Comparison of ENCODE assay signal across 13 cellular contexts in the genomic region with DNA sequence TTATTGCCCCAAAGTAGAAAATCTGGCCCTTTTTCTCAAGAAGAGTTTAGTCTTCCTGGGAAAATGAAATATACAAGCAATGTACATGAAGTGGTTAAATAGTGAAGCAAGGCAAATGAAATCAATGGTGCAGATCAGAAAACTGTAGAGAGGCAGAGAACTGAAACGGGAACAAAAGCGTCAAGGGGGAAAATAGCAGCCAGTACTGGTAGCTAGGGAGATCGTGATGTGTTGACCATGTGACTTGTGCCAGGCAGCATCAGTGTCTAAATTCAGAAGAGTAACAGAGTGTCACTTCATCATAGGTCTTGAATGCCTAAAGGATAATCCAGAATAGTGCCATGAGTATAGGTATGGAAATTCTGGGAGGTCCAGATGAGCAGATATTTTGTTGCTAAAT.
DNase-seq lines count a peak whose midpoint lies in the region; ATAC-seq and TF ChIP-seq lines count a peak whose summit lies in the region.
"Had no signal": no experiment of that assay in that cellular context is flagged by ENCODE, and none has a peak within 500 bp of the region (broad histone marks: within the 10 kb centered on the region; RNA-seq: fewer than 3 reads in every experiment).

No MANE protein-coding gene starts in this region.

- H4K20me1 ChIP-seq in hepatocyte (ENCODE audit: insufficient read depth, poor library complexity, severe bottlenecking): no peaks in the 10 kb centered on the region

- WGBS in hepatocyte (ENCODE audit: low lambda C conversion rate, missing lambda C conversion rate): 80% methylated on average over 3 of the region's 3 CpGs

- peaks cover 0 to 4% of the 10 kb centered on the region in 2 donors for H3K9me3 Mint-ChIP-seq in stimulated activated naive CD8-positive, alpha-beta T cell treated with anti-CD3 and anti-CD28 coated beads, Interleukin-15, amount 100 ng/mL, for 72 hours
- H3K9me3 Mint-ChIP-seq: dendritic cell treated with granulocyte-macrophage colony-stimulating factor and Interleukin-4, amounts not matched to agents 40 ng/mL and 50 ng/mL, for 4 days; IgD-negative memory B cell had no signal

- no peak for TF ChIP-seq CTCF in mucosa of descending colon (IDR thresholded peaks at IDR 0.05)
- TF ChIP-seq CTCF in hepatocyte (IDR thresholded peaks at IDR 0.05; ENCODE audit: poor library complexity): no peak

- H3K27ac ChIP-seq in hepatocyte: no peak overlapping the region
- H3K27ac ChIP-seq: ovary had no signal

- H3K9me3 ChIP-seq in mucosa of descending colon: no peaks in the 10 kb centered on the region
- no peaks in the 10 kb centered on the region for H3K9me3 ChIP-seq in hepatocyte (ENCODE audit: low read depth)
- H3K9me3 ChIP-seq: ovary had no signal

- intact Hi-C loops in mucosa of descending colon (cut with DNase I, micrococcal nuclease): no loop called here

- no peaks in the 10 kb centered on the region for H3K9me2 ChIP-seq in hepatocyte (replicated peaks; ENCODE audit: insufficient read depth)

- H3K4me2 ChIP-seq in hepatocyte: no peak overlapping the region

- no peaks in the 10 kb centered on the region for H3K27me3 Mint-ChIP-seq in stimulated activated naive CD8-positive, alpha-beta T cell treated with anti-CD3 and anti-CD28 coated beads, Interleukin-15, amount 100 ng/mL, for 72 hours
- H3K27me3 Mint-ChIP-seq: activated naive CD8-positive, alpha-beta T cell treated with anti-CD3 and anti-CD28 coated beads for 36 hours; dendritic cell treated with granulocyte-macrophage colony-stimulating factor and Interleukin-4, amounts not matched to agents 40 ng/mL and 50 ng/mL, for 4 days; IgD-negative memory B cell had no signal

- H3K4me1 Mint-ChIP-seq in stimulated activated naive CD8-positive, alpha-beta T cell treated with anti-CD3 and anti-CD28 coated beads, Interleukin-15, amount 100 ng/mL, for 72 hours: no peaks in the 10 kb centered on the region
- H3K4me1 Mint-ChIP-seq: activated naive CD8-positive, alpha-beta T cell treated with anti-CD3 and anti-CD28 coated beads for 36 hours had no signal

- H3K79me2 ChIP-seq in hepatocyte: no peaks in the 10 kb centered on the region

- H3K4me3 Mint-ChIP-seq in stimulated activated naive CD8-positive, alpha-beta T cell treated with anti-CD3 and anti-CD28 coated beads, Interleukin-15, amount 100 ng/mL, for 72 hours: no peak overlapping the region
- H3K4me3 Mint-ChIP-seq: activated naive CD8-positive, alpha-beta T cell treated with anti-CD3 and anti-CD28 coated beads for 36 hours; dendritic cell treated with granulocyte-macrophage colony-stimulating factor and Interleukin-4, amounts not matched to agents 40 ng/mL and 50 ng/mL, for 4 days had no signal

- H3K4me3 ChIP-seq in mucosa of descending colon (no peak overlapping the region), hepatocyte (no peak overlapping the region)
- H3K4me3 ChIP-seq: ovary had no signal

- no peak overlapping the region for H3K27ac Mint-ChIP-seq in stimulated activated naive CD8-positive, alpha-beta T cell treated with anti-CD3 and anti-CD28 coated beads, Interleukin-15, amount 100 ng/mL, for 72 hours
- H3K27ac Mint-ChIP-seq: activated naive CD8-positive, alpha-beta T cell treated with anti-CD3 and anti-CD28 coated beads for 36 hours; dendritic cell treated with granulocyte-macrophage colony-stimulating factor and Interleukin-4, amounts not matched to agents 40 ng/mL and 50 ng/mL, for 4 days; IgD-negative memory B cell had no signal

- no peaks in the 10 kb centered on the region for H3K27me3 ChIP-seq in hepatocyte
- H3K27me3 ChIP-seq: ovary had no signal

- no peak for DNase-seq in mucosa of descending colon
- DNase-seq in T-helper 1 cell: no peak
- DNase-seq in CD1c-positive myeloid dendritic cell (ENCODE audit: extremely low spot score): no peak
- DNase-seq in stimulated activated naive CD8-positive, alpha-beta T cell treated with anti-CD3 and anti-CD28 coated beads, Interleukin-15, amount 100 ng/mL, for 72 hours: no peak
- no peak for DNase-seq in hepatocyte (ENCODE audit: low spot score)
- DNase-seq: activated naive CD8-positive, alpha-beta T cell treated with anti-CD3 and anti-CD28 coated beads for 36 hours; ovary; stimulated activated CD4-positive, alpha-beta T cell treated with anti-CD3 and anti-CD28 coated beads, Interleukin-4, amount 100 ng/mL, for 24 hours had no signal

- no peak overlapping the region for H2AFZ ChIP-seq in hepatocyte

- H3K36me3 ChIP-seq in mucosa of descending colon (ENCODE audit: low read depth) (no peaks in the 10 kb centered on the region), hepatocyte (replicated peaks; ENCODE audit: insufficient read depth, low read depth) (no peaks in the 10 kb centered on the region)
- H3K36me3 ChIP-seq: ovary had no signal

- H3K4me1 ChIP-seq in mucosa of descending colon (ENCODE audit: low read depth) (no peaks in the 10 kb centered on the region), hepatocyte (ENCODE audit: insufficient read depth) (no peaks in the 10 kb centered on the region)

- ATAC-seq in GM19025 (IDR thresholded peaks at IDR 0.05; ENCODE audit: low read depth, unreplicated experiment): peak; percentile 64
- ATAC-seq in GM21737 (IDR thresholded peaks at IDR 0.05; ENCODE audit: unreplicated experiment): peak; percentile 68
- peak; percentile 74 for ATAC-seq in HG03342 (IDR thresholded peaks at IDR 0.05; ENCODE audit: unreplicated experiment)
- peak; percentile 25 for ATAC-seq in mucosa of descending colon
- no peak for ATAC-seq in stimulated activated naive CD8-positive, alpha-beta T cell treated with anti-CD3 and anti-CD28 coated beads, Interleukin-15, amount 100 ng/mL, for 72 hours
